Comparison of ENCODE assay signal across 16 cellular contexts in the genomic region with DNA sequence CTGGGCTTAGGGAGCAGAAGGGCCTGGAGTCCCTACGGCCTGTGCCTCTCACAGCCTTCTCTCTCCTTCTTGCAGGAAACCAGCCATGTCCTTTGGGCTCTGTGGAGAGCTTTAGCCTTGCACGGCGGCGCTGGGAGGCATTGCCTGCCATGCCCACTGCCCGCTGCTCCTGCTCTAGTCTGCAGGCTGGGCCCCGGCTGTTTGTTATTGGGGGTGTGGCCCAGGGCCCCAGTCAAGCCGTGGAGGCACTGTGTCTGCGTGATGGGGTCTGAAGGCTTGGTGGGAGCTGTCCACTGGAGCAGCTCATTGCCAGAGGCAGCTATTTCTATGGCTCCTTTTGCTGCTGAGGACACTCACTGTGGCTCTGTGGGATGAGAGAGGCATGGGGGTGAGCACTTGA. TPM values are rescaled to one million over a fixed set of nuclear protein-coding genes. Genes with fewer than 3 reads are reported as not detected.
A peak's percentile ranks its signal among the peaks of the same experiment; 100 is the strongest.
DNase-seq lines count a peak whose midpoint lies in the region; ATAC-seq and TF ChIP-seq lines count a peak whose summit lies in the region.
"Had no signal": no experiment of that assay in that cellular context is flagged by ENCODE, and none has a peak within 500 bp of the region (broad histone marks: within the 10 kb centered on the region; RNA-seq: fewer than 3 reads in every experiment).

No MANE protein-coding gene starts in this region.

- intact Hi-C loops in left ventricle myocardium inferior (cut with micrococcal nuclease) (loop anchor here (10.0 kb wide), 1 partner anchor 99 kb away; the partner anchor contains the start of gene C3orf62), Right ventricle myocardium superior (cut with DNase I) (loop anchor here (10.0 kb wide), 1 partner anchor 279 kb away; no protein-coding TSS in a partner anchor)

- H3K36me3 Mint-ChIP-seq in neural crest cell (ENCODE audit: low read depth), result no peaks in the 10 kb centered on the region
- H3K36me3 Mint-ChIP-seq: IgD-negative memory B cell had no signal

- no peak for ATAC-seq in Right ventricle myocardium superior (ENCODE audit: poor library complexity)
- no peak for ATAC-seq in GM19455 (IDR thresholded peaks at IDR 0.05; ENCODE audit: unreplicated experiment)
- ATAC-seq: GM23338 had no signal

- DNase-seq in left ventricle myocardium inferior (no peak), Right ventricle myocardium superior (no peak), WERI-Rb-1 (no peak), neural crest cell (ENCODE audit: low read depth, low spot score) (no peak), COLO668 (lab: John Stamatoyannopoulos, UW; ENCODE audit: unreplicated experiment) (no peak), NCI-H345 treated with DMSO at 0.1 percent for 48 hours (lab: John Stamatoyannopoulos, UW; ENCODE audit: unreplicated experiment) (no peak)
- DNase-seq: ACHN; BE2C; CD8-positive, alpha-beta memory T cell; DMS53; GF-D8; H9 had no signal

- peaks cover 43% of the 10 kb centered on the region for H3K4me1 Mint-ChIP-seq in neural crest cell

- no peak overlapping the region for H3K27ac Mint-ChIP-seq in neural crest cell (ENCODE audit: unreplicated experiment)
- H3K27ac Mint-ChIP-seq: GM23338, IgD-negative memory B cell had no signal

- H3K9me3 ChIP-seq in left ventricle myocardium inferior (replicated peaks) (no peaks in the 10 kb centered on the region), WERI-Rb-1 (ENCODE audit: severe bottlenecking) (no peaks in the 10 kb centered on the region)
- H3K9me3 ChIP-seq: BE2C had no signal

- H3K27ac ChIP-seq in left ventricle myocardium inferior (replicated peaks), result peak overlapping the region; percentile 94
- peak overlapping the region; percentile 95; the same call in 1 of the 2 replicates for H3K27ac ChIP-seq in WERI-Rb-1

- no peaks in the 10 kb centered on the region for H3K27me3 Mint-ChIP-seq in neural crest cell (ENCODE audit: low read depth)

- H3K9me3 Mint-ChIP-seq in neural crest cell, result no peaks in the 10 kb centered on the region
- H3K9me3 Mint-ChIP-seq: CD8-positive, alpha-beta memory T cell; GM23338; H9; IgD-negative memory B cell had no signal

- H3K36me3 ChIP-seq in left ventricle myocardium inferior (peaks cover 27% of the 10 kb centered on the region), WERI-Rb-1 (peaks cover 15% of the 10 kb centered on the region)

- peak overlapping the region; percentile 54 for H3K4me3 Mint-ChIP-seq in neural crest cell
- H3K4me3 Mint-ChIP-seq: GM23338, H9 had no signal

- no peak for TF ChIP-seq CTCF in left ventricle myocardium inferior (IDR thresholded peaks at IDR 0.05; ENCODE audit: borderline replicate concordance)
- no peak for TF ChIP-seq CTCF in WERI-Rb-1 (IDR thresholded peaks at IDR 0.05; ENCODE audit: low read depth, low read length)
- TF ChIP-seq CTCF in neural crest cell (conservative IDR thresholded peaks at IDR 0.05), result no peak

- H3K4me3 ChIP-seq in left ventricle myocardium inferior (no peak overlapping the region), WERI-Rb-1 (ENCODE audit: low read depth, low read length) (no peak overlapping the region)
- H3K4me3 ChIP-seq: GM23338 had no signal

- H3K27me3 ChIP-seq in left ventricle myocardium inferior (ENCODE audit: low read depth) (no peaks in the 10 kb centered on the region), WERI-Rb-1 (ENCODE audit: insufficient read depth, low read depth, severe bottlenecking) (no peaks in the 10 kb centered on the region)
- H3K27me3 ChIP-seq: BE2C had no signal

- H3K4me1 ChIP-seq in left ventricle myocardium inferior, result peaks cover 89% of the 10 kb centered on the region

RNA-seq across cellular contexts. Expression of gene KLHDC8B, which starts 4.1 kb away (rescaled TPM):
- 92.5 TPM for total RNA-seq in left ventricle myocardium inferior
- total RNA-seq in Right ventricle myocardium superior, result 129 TPM
- total RNA-seq in neural crest cell, result 44.9 and 45.2 TPM in 2 replicates
- total RNA-seq: HT-29 had no signal

RNA-seq across cellular contexts. Expression of gene CCDC71, which starts 9.4 kb away (rescaled TPM):
- total RNA-seq in left ventricle myocardium inferior, result 11.9 TPM
- 9.4 TPM for total RNA-seq in Right ventricle myocardium superior
- 26.0 and 29.4 TPM in 2 replicates for total RNA-seq in neural crest cell

RNA-seq across cellular contexts. Expression of gene LAMB2, which starts 42.7 kb away (rescaled TPM):
- total RNA-seq in left ventricle myocardium inferior, result 772 TPM
- 568 TPM for total RNA-seq in Right ventricle myocardium superior
- total RNA-seq in neural crest cell, result 108 and 120 TPM in 2 replicates

RNA-seq across cellular contexts. Expression of gene USP19, which starts 54.9 kb away (rescaled TPM):
- total RNA-seq in left ventricle myocardium inferior (62.5 TPM), Right ventricle myocardium superior (55.5 TPM), neural crest cell (71.8 and 72.6 TPM in 2 replicates)
